Comparison of ENCODE assay signal across 3 cellular contexts in genomic region chr15:36448418-36448817, GRCh38.
TF ChIP-seq lines count a peak whose summit lies in the region.

No MANE protein-coding gene starts in this region.

TF ChIP-seq in SK-N-SH, 30 proteins besides CTCF, POLR2A, EP300 and RAD21 (continued from another document):
- no peak for TF ChIP-seq GABPA (IDR thresholded peaks at IDR 0.05; ENCODE audit: low read depth)
- no peak for TF ChIP-seq RXRA (IDR thresholded peaks at IDR 0.05; ENCODE audit: borderline replicate concordance, low read depth)
- TF ChIP-seq USF2 (IDR thresholded peaks at IDR 0.05; ENCODE audit: borderline replicate concordance, low read depth, low read length) = no peak
- no peak for TF ChIP-seq EZH2phosphoT487 (IDR thresholded peaks at IDR 0.05; ENCODE audit: borderline replicate concordance, low read depth)
- no peak for TF ChIP-seq SMC3 (IDR thresholded peaks at IDR 0.05; ENCODE audit: low read depth, low read length)
- TF ChIP-seq ZBTB33 (IDR thresholded peaks at IDR 0.05; ENCODE audit: borderline replicate concordance, low read depth) = no peak
- TF ChIP-seq MEF2A (IDR thresholded peaks at IDR 0.05; ENCODE audit: borderline replicate concordance, low read depth) = no peak
TF ChIP-seq in SK-N-SH: peak in this region for 0.

TF ChIP-seq in SK-N-SH treated with all-trans-retinoic acid at 6 μM for 48 hours, 23 proteins besides CTCF, POLR2A, EP300 and RAD21 (continued from another document):
- TF ChIP-seq TSHZ2 (CRISPR knock-in tag; IDR thresholded peaks at IDR 0.05) (no peak), ZFP3 (CRISPR knock-in tag; IDR thresholded peaks at IDR 0.05) (no peak), ESRRG (CRISPR knock-in tag; IDR thresholded peaks at IDR 0.05) (no peak), ZNF8 (CRISPR knock-in tag; IDR thresholded peaks at IDR 0.05) (no peak)
- TF ChIP-seq, protein P1, sequence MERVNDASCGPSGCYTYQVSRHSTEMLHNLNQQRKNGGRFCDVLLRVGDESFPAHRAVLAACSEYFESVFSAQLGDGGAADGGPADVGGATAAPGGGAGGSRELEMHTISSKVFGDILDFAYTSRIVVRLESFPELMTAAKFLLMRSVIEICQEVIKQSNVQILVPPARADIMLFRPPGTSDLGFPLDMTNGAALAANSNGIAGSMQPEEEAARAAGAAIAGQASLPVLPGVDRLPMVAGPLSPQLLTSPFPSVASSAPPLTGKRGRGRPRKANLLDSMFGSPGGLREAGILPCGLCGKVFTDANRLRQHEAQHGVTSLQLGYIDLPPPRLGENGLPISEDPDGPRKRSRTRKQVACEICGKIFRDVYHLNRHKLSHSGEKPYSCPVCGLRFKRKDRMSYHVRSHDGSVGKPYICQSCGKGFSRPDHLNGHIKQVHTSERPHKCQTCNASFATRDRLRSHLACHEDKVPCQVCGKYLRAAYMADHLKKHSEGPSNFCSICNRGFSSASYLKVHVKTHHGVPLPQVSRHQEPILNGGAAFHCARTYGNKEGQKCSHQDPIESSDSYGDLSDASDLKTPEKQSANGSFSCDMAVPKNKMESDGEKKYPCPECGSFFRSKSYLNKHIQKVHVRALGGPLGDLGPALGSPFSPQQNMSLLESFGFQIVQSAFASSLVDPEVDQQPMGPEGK (CRISPR knock-in tag; IDR thresholded peaks at IDR 0.05; ENCODE audit: borderline replicate concordance) = no peak

TF ChIP-seq in HCT116, 20 proteins besides CTCF, POLR2A, EP300 and RAD21 (continued from another document):
- no peak for TF ChIP-seq REST (IDR thresholded peaks at IDR 0.05; ENCODE audit: low read depth)
- no peak for TF ChIP-seq ZBTB33 (IDR thresholded peaks at IDR 0.05; ENCODE audit: extremely low read depth, insufficient replicate concordance, low read length)
- no peak for TF ChIP-seq ATF3 (IDR thresholded peaks at IDR 0.05)
- TF ChIP-seq MAX (IDR thresholded peaks at IDR 0.05) = no peak
- no peak for TF ChIP-seq YY1 (IDR thresholded peaks at IDR 0.05; ENCODE audit: extremely low read depth, insufficient replicate concordance, low read depth, low read length)
- TF ChIP-seq TCF7L2 (IDR thresholded peaks at IDR 0.05; ENCODE audit: borderline replicate concordance, extremely low read depth, insufficient read depth, insufficient read length) = no peak
